In the genomic region with DNA sequence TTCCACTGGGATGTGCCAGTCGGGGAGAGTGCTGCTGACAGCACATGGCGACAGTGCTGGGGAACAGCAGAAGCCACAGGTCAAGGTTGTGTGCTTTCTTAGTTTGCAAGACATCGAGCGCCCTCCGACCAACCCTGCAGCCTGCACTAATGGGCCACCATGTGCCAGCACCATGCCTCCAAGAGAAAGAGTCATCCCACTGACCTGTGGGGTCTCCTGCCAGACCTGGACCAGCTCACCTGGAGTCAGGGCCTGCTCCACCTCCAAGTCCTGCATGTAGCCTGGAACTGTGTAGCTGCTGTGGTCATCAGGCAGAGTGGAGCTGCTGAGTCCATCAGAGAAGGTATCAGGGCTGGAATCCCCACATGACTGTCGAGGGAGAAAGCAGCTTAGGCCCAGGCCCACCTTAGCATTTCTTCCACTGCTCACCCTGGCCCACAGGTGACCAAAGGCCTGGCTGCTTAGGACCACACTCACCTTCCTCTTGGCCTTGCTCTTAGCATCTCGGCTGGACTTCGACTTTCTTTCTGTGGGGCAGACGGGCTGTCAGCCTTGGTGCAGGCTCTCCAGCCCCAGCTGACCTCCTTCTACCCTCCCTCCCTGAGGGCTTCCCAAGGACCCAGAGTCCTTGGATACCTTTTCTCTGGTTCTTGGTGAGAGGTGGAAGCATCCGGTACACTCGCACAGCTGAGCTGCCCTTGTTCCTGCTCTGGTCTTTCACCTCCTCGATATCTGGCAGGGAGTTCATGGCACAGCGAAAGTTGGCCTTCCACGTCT, we compare ENCODE assay signal across 12 cellular contexts. TPM values are rescaled to one million over a fixed set of nuclear protein-coding genes. Genes with fewer than 3 reads are reported as not detected.
DNase-seq lines count a peak whose midpoint lies in the region; ATAC-seq and TF ChIP-seq lines count a peak whose summit lies in the region.
"Had no signal": no experiment of that assay in that cellular context is flagged by ENCODE, and none has a peak within 500 bp of the region (broad histone marks: within the 10 kb centered on the region; RNA-seq: fewer than 3 reads in every experiment).

No MANE protein-coding gene starts in this region.

- peak overlapping the region; percentile 91 for H3K4me3 Mint-ChIP-seq in activated CD4-positive, alpha-beta memory T cell treated with anti-CD3 and anti-CD28 coated beads, Interleukin-2, amount 10 ng/mL, durations not matched to agents 7 days and 5 days
- H3K4me3 Mint-ChIP-seq in endodermal cell, result no peak overlapping the region

- H3K4me3 ChIP-seq in endodermal cell (ENCODE audit: low read length), result no peak overlapping the region
- no peak overlapping the region for H3K4me3 ChIP-seq in thyroid gland (replicated peaks in 1 of 3)

- H3K27me3 Mint-ChIP-seq in activated CD4-positive, alpha-beta memory T cell treated with anti-CD3 and anti-CD28 coated beads, Interleukin-2, amount 10 ng/mL, durations not matched to agents 7 days and 5 days, result no peaks in the 10 kb centered on the region
- peaks cover 9% of the 10 kb centered on the region for H3K27me3 Mint-ChIP-seq in endodermal cell (ENCODE audit: insufficient read depth)

- CTCF ChIA-PET in activated CD4-positive, alpha-beta memory T cell treated with anti-CD3 and anti-CD28 coated beads, Interleukin-2, amount 10 ng/mL, durations not matched to agents 7 days and 5 days (lab: Charles Lee), result interaction anchor here (1.1 to 7.1 kb wide), 4 partner anchors 8 to 75 kb away, joined by 4 to 47 read pairs (median 19); no protein-coding TSS in a partner anchor

- peak; percentile 26 for TF ChIP-seq POLR2A in GM19099 (IDR thresholded peaks at IDR 0.05; ENCODE audit: extremely low read depth, insufficient read length, low read depth)
- no peak for TF ChIP-seq POLR2A in thyroid gland (IDR thresholded peaks at IDR 0.05)

- no peaks in the 10 kb centered on the region for H3K9me3 Mint-ChIP-seq in activated CD4-positive, alpha-beta memory T cell treated with anti-CD3 and anti-CD28 coated beads, Interleukin-2, amount 10 ng/mL, durations not matched to agents 7 days and 5 days
- no peaks in the 10 kb centered on the region for H3K9me3 Mint-ChIP-seq in endodermal cell

- H3K27ac ChIP-seq in endodermal cell (ENCODE audit: low read depth, low read length) (no peak overlapping the region), thyroid gland (peak overlapping the region in 1 of 3 donors; percentile 52)

- peaks cover 8% of the 10 kb centered on the region for H3K27me3 ChIP-seq in endodermal cell (ENCODE audit: control insufficient read depth, insufficient read depth, low read length, poor library complexity, severe bottlenecking)
- H3K27me3 ChIP-seq in thyroid gland, result no peaks in the 10 kb centered on the region

- ATAC-seq in GM19395 (IDR thresholded peaks at IDR 0.05; ENCODE audit: unreplicated experiment), result no peak

- TF ChIP-seq CTCF in endodermal cell (conservative IDR thresholded peaks at IDR 0.05), result no peak
- no peak for TF ChIP-seq CTCF in thyroid gland (IDR thresholded peaks at IDR 0.05)

- DNase-seq in activated CD4-positive, alpha-beta memory T cell treated with anti-CD3 and anti-CD28 coated beads, Interleukin-2, amount 10 ng/mL, durations not matched to agents 7 days and 5 days, result peak; percentile 16
- peak; percentile 12 for DNase-seq in endodermal cell
- peak; percentile 24 for DNase-seq in stimulated activated CD8-positive, alpha-beta memory T cell treated with anti-CD3 and anti-CD28 coated beads, Interleukin-4, amount 100 ng/mL, for 48 hours
- DNase-seq in thyroid gland, result no peak
- no peak for DNase-seq in MV-4-11 (lab: John Stamatoyannopoulos, UW)
- DNase-seq in GDM1 (lab: John Stamatoyannopoulos, UW), result no peak
- DNase-seq: amniotic stem cell, Karpas-422, NCI-H774 had no signal

- no peak overlapping the region for H3K9ac ChIP-seq in endodermal cell (ENCODE audit: extremely low read depth, low read length, poor library complexity, severe bottlenecking)

- peaks cover 78% of the 10 kb centered on the region for H3K36me3 Mint-ChIP-seq in activated CD4-positive, alpha-beta memory T cell treated with anti-CD3 and anti-CD28 coated beads, Interleukin-2, amount 10 ng/mL, durations not matched to agents 7 days and 5 days (ENCODE audit: low read depth)
- peaks cover 27% of the 10 kb centered on the region for H3K36me3 Mint-ChIP-seq in endodermal cell (ENCODE audit: low read depth)

- no peaks in the 10 kb centered on the region for H3K9me3 ChIP-seq in endodermal cell (ENCODE audit: control insufficient read depth, low read length)
- H3K9me3 ChIP-seq in thyroid gland, result no peaks in the 10 kb centered on the region

- WGBS in endodermal cell (ENCODE audit: insufficient coverage in 1 of 2, insufficient read length in 1 of 2), 2 experiments, result 91 to 95% methylated on average over 8 to 14 of the region's 14 CpGs
- WGBS in thyroid gland, 2 donors, result 89% methylated on average over 10 to 12 of the region's 14 CpGs

- peaks cover 62% of the 10 kb centered on the region for H3K4me1 Mint-ChIP-seq in activated CD4-positive, alpha-beta memory T cell treated with anti-CD3 and anti-CD28 coated beads, Interleukin-2, amount 10 ng/mL, durations not matched to agents 7 days and 5 days
- peaks cover 5% of the 10 kb centered on the region for H3K4me1 Mint-ChIP-seq in endodermal cell

- intact Hi-C loops in thyroid gland (cut with DNase I), result loop anchor here (5.0 kb wide), 2 partner anchors 64 to 79 kb away; no protein-coding TSS in a partner anchor

- H3K27ac Mint-ChIP-seq in activated CD4-positive, alpha-beta memory T cell treated with anti-CD3 and anti-CD28 coated beads, Interleukin-2, amount 10 ng/mL, durations not matched to agents 7 days and 5 days, result peak overlapping the region; percentile 91
- H3K27ac Mint-ChIP-seq in endodermal cell, result no peak overlapping the region

- peaks cover 5% of the 10 kb centered on the region for H3K4me1 ChIP-seq in endodermal cell (ENCODE audit: control insufficient read depth, insufficient read depth, low read length)
- H3K4me1 ChIP-seq in thyroid gland, result peaks cover 24 to 46% of the 10 kb centered on the region in 2 donors

- H3K36me3 ChIP-seq in endodermal cell (ENCODE audit: control insufficient read depth, insufficient read depth, low read length) (peaks cover 23% of the 10 kb centered on the region), thyroid gland (peaks cover 39 to 45% of the 10 kb centered on the region in 2 donors)

- POLR2A ChIA-PET in activated CD4-positive, alpha-beta memory T cell treated with anti-CD3 and anti-CD28 coated beads, Interleukin-2, amount 10 ng/mL, durations not matched to agents 7 days and 5 days (lab: Charles Lee), result interaction anchor here (1.2 to 33.4 kb wide), 10 partner anchors 6 to 98 kb away, joined by 3 to 1155 read pairs (median 324); partner anchors contain the start of gene IRF1

RNA-seq across cellular contexts. Expression of gene IRF1, which starts 4.1 kb away (rescaled TPM):
- 100 to 1,000 TPM; 231 to 239 TPM for total RNA-seq in activated CD4-positive, alpha-beta memory T cell treated with anti-CD3 and anti-CD28 coated beads, Interleukin-2, amount 10 ng/mL, durations not matched to agents 7 days and 5 days
- total RNA-seq in endodermal cell, result 1 to 10 TPM; 5.6 to 7.3 TPM
- 2.2 TPM for polyA plus RNA-seq in endodermal cell (2013, experiment 1 of 2)
- 4.5 TPM for polyA plus RNA-seq in endodermal cell (2013, experiment 2 of 2)
- total RNA-seq in thyroid gland, result 10 to 100 TPM; 24.6 to 49.7 (median 32.1) TPM

RNA-seq across cellular contexts. Expression of gene IL5, which starts 56.8 kb away (rescaled TPM):
- 1 to 10 TPM; 2.6 to 3.3 TPM for total RNA-seq in activated CD4-positive, alpha-beta memory T cell treated with anti-CD3 and anti-CD28 coated beads, Interleukin-2, amount 10 ng/mL, durations not matched to agents 7 days and 5 days
- total RNA-seq in endodermal cell (not detected), thyroid gland (not detected)
- polyA plus RNA-seq in endodermal cell (2013, experiment 1 of 2), result not detected
- polyA plus RNA-seq in endodermal cell (2013, experiment 2 of 2), result not detected
- total RNA-seq: endothelial cell of umbilical vein had no signal
- polyA plus RNA-seq: endothelial cell of umbilical vein had no signal

Comparison
In these comparisons a context has a peak if more than half of its experiments do, and no peak if none do; other contexts are left out.
1. DNase-seq: peak in activated CD4-positive, alpha-beta memory T cell treated with anti-CD3 and anti-CD28 coated beads, Interleukin-2, amount 10 ng/mL, durations not matched to agents 7 days and 5 days (single experiment), endodermal cell (single experiment) and stimulated activated CD8-positive, alpha-beta memory T cell treated with anti-CD3 and anti-CD28 coated beads, Interleukin-4, amount 100 ng/mL, for 48 hours (single experiment); none in thyroid gland (0 of 2), MV-4-11 (single experiment) and GDM1 (single experiment).
2. RNA of gene IRF1, which starts 4.1 kb away (total RNA-seq): 231 to 239 TPM in activated CD4-positive, alpha-beta memory T cell treated with anti-CD3 and anti-CD28 coated beads, Interleukin-2, amount 10 ng/mL, durations not matched to agents 7 days and 5 days; 24.6 to 49.7 TPM in thyroid gland and 5.6 to 7.3 TPM in endodermal cell; every median in the first group is over 4 times any median in the second.